Comparison of ENCODE assay signal across 1 cellular context in the genomic region with DNA sequence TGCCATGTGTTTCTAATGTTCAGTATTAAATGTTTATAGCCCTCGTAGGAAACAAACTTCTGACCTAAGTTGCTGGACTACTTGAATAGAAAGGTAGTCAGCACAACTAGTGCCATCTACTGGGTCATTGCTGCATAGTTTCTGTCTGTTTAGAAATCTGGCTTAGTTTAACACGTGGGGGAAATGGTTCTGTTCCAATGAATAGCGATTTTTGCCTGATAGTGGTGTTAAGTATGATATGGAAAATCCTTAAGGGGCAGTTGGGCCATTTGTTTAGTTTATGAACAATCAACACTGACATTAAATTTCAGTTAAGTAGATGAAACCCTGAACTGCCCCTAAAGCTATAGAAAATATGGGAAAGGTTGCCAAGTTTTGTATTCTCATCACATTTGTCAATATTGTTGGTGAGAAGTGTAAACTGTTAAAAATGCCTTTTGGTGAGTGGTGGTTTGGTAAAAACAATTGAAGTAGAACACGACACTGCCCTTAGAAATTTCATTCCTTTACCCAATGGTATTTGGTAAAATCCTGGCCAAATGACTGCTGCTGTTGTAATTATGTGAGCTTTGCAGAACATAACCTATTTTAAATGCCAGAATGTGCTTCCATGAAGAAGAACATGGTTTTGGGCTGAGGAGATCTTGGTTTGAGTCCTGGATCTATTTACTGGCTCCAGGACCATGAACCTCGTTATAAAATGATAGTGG.
TF ChIP-seq lines count a peak whose summit lies in the region.

No MANE protein-coding gene starts in this region.

TF ChIP-seq in K562, 482 proteins besides CTCF, POLR2A, EP300 and RAD21 (continued from another document):
- TF ChIP-seq, protein P1, sequence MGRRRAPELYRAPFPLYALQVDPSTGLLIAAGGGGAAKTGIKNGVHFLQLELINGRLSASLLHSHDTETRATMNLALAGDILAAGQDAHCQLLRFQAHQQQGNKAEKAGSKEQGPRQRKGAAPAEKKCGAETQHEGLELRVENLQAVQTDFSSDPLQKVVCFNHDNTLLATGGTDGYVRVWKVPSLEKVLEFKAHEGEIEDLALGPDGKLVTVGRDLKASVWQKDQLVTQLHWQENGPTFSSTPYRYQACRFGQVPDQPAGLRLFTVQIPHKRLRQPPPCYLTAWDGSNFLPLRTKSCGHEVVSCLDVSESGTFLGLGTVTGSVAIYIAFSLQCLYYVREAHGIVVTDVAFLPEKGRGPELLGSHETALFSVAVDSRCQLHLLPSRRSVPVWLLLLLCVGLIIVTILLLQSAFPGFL (CRISPR knock-in tag; IDR thresholded peaks at IDR 0.05) = no peak
- TF ChIP-seq WHSC1 (IDR thresholded peaks at IDR 0.05; ENCODE audit: low read length) = no peak
- no peak for TF ChIP-seq ZNF253 (CRISPR knock-in tag; conservative IDR thresholded peaks at IDR 0.05)
- TF ChIP-seq, protein P2, sequence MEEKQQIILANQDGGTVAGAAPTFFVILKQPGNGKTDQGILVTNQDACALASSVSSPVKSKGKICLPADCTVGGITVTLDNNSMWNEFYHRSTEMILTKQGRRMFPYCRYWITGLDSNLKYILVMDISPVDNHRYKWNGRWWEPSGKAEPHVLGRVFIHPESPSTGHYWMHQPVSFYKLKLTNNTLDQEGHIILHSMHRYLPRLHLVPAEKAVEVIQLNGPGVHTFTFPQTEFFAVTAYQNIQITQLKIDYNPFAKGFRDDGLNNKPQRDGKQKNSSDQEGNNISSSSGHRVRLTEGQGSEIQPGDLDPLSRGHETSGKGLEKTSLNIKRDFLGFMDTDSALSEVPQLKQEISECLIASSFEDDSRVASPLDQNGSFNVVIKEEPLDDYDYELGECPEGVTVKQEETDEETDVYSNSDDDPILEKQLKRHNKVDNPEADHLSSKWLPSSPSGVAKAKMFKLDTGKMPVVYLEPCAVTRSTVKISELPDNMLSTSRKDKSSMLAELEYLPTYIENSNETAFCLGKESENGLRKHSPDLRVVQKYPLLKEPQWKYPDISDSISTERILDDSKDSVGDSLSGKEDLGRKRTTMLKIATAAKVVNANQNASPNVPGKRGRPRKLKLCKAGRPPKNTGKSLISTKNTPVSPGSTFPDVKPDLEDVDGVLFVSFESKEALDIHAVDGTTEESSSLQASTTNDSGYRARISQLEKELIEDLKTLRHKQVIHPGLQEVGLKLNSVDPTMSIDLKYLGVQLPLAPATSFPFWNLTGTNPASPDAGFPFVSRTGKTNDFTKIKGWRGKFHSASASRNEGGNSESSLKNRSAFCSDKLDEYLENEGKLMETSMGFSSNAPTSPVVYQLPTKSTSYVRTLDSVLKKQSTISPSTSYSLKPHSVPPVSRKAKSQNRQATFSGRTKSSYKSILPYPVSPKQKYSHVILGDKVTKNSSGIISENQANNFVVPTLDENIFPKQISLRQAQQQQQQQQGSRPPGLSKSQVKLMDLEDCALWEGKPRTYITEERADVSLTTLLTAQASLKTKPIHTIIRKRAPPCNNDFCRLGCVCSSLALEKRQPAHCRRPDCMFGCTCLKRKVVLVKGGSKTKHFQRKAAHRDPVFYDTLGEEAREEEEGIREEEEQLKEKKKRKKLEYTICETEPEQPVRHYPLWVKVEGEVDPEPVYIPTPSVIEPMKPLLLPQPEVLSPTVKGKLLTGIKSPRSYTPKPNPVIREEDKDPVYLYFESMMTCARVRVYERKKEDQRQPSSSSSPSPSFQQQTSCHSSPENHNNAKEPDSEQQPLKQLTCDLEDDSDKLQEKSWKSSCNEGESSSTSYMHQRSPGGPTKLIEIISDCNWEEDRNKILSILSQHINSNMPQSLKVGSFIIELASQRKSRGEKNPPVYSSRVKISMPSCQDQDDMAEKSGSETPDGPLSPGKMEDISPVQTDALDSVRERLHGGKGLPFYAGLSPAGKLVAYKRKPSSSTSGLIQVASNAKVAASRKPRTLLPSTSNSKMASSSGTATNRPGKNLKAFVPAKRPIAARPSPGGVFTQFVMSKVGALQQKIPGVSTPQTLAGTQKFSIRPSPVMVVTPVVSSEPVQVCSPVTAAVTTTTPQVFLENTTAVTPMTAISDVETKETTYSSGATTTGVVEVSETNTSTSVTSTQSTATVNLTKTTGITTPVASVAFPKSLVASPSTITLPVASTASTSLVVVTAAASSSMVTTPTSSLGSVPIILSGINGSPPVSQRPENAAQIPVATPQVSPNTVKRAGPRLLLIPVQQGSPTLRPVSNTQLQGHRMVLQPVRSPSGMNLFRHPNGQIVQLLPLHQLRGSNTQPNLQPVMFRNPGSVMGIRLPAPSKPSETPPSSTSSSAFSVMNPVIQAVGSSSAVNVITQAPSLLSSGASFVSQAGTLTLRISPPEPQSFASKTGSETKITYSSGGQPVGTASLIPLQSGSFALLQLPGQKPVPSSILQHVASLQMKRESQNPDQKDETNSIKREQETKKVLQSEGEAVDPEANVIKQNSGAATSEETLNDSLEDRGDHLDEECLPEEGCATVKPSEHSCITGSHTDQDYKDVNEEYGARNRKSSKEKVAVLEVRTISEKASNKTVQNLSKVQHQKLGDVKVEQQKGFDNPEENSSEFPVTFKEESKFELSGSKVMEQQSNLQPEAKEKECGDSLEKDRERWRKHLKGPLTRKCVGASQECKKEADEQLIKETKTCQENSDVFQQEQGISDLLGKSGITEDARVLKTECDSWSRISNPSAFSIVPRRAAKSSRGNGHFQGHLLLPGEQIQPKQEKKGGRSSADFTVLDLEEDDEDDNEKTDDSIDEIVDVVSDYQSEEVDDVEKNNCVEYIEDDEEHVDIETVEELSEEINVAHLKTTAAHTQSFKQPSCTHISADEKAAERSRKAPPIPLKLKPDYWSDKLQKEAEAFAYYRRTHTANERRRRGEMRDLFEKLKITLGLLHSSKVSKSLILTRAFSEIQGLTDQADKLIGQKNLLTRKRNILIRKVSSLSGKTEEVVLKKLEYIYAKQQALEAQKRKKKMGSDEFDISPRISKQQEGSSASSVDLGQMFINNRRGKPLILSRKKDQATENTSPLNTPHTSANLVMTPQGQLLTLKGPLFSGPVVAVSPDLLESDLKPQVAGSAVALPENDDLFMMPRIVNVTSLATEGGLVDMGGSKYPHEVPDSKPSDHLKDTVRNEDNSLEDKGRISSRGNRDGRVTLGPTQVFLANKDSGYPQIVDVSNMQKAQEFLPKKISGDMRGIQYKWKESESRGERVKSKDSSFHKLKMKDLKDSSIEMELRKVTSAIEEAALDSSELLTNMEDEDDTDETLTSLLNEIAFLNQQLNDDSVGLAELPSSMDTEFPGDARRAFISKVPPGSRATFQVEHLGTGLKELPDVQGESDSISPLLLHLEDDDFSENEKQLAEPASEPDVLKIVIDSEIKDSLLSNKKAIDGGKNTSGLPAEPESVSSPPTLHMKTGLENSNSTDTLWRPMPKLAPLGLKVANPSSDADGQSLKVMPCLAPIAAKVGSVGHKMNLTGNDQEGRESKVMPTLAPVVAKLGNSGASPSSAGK (IDR thresholded peaks at IDR 0.05) = peak; percentile 19; the same call in 1 of the 2 replicates
- TF ChIP-seq, protein P3, sequence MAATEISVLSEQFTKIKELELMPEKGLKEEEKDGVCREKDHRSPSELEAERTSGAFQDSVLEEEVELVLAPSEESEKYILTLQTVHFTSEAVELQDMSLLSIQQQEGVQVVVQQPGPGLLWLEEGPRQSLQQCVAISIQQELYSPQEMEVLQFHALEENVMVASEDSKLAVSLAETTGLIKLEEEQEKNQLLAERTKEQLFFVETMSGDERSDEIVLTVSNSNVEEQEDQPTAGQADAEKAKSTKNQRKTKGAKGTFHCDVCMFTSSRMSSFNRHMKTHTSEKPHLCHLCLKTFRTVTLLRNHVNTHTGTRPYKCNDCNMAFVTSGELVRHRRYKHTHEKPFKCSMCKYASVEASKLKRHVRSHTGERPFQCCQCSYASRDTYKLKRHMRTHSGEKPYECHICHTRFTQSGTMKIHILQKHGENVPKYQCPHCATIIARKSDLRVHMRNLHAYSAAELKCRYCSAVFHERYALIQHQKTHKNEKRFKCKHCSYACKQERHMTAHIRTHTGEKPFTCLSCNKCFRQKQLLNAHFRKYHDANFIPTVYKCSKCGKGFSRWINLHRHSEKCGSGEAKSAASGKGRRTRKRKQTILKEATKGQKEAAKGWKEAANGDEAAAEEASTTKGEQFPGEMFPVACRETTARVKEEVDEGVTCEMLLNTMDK (IDR thresholded peaks at IDR 0.05; ENCODE audit: borderline replicate concordance, insufficient read depth, low read depth, low read length, poor library complexity, severe bottlenecking) = peak; percentile 23
- TF ChIP-seq ARID2 (IDR thresholded peaks at IDR 0.05) = peak; percentile 70; the same call in 1 of the 2 replicates
- TF ChIP-seq, protein P4, sequence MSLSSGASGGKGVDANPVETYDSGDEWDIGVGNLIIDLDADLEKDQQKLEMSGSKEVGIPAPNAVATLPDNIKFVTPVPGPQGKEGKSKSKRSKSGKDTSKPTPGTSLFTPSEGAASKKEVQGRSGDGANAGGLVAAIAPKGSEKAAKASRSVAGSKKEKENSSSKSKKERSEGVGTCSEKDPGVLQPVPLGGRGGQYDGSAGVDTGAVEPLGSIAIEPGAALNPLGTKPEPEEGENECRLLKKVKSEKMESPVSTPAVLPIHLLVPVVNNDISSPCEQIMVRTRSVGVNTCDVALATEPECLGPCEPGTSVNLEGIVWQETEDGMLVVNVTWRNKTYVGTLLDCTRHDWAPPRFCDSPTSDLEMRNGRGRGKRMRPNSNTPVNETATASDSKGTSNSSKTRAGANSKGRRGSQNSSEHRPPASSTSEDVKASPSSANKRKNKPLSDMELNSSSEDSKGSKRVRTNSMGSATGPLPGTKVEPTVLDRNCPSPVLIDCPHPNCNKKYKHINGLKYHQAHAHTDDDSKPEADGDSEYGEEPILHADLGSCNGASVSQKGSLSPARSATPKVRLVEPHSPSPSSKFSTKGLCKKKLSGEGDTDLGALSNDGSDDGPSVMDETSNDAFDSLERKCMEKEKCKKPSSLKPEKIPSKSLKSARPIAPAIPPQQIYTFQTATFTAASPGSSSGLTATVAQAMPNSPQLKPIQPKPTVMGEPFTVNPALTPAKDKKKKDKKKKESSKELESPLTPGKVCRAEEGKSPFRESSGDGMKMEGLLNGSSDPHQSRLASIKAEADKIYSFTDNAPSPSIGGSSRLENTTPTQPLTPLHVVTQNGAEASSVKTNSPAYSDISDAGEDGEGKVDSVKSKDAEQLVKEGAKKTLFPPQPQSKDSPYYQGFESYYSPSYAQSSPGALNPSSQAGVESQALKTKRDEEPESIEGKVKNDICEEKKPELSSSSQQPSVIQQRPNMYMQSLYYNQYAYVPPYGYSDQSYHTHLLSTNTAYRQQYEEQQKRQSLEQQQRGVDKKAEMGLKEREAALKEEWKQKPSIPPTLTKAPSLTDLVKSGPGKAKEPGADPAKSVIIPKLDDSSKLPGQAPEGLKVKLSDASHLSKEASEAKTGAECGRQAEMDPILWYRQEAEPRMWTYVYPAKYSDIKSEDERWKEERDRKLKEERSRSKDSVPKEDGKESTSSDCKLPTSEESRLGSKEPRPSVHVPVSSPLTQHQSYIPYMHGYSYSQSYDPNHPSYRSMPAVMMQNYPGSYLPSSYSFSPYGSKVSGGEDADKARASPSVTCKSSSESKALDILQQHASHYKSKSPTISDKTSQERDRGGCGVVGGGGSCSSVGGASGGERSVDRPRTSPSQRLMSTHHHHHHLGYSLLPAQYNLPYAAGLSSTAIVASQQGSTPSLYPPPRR (CRISPR knock-in tag; IDR thresholded peaks at IDR 0.05; ENCODE audit: borderline replicate concordance) = no peak
- TF ChIP-seq DPF2 (IDR thresholded peaks at IDR 0.05) = no peak
- TF ChIP-seq NCOA1 (IDR thresholded peaks at IDR 0.05; ENCODE audit: low read depth) = no peak
- TF ChIP-seq, protein P5, sequence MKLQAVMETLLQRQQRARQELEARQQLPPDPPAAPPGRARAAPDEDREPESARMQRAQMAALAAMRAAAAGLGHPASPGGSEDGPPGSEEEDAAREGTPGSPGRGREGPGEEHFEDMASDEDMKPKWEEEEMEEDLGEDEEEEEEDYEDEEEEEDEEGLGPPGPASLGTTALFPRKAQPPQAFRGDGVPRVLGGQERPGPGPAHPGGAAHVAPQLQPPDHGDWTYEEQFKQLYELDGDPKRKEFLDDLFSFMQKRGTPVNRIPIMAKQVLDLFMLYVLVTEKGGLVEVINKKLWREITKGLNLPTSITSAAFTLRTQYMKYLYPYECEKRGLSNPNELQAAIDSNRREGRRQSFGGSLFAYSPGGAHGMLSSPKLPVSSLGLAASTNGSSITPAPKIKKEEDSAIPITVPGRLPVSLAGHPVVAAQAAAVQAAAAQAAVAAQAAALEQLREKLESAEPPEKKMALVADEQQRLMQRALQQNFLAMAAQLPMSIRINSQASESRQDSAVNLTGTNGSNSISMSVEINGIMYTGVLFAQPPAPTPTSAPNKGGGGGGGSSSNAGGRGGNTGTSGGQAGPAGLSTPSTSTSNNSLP (IDR thresholded peaks at IDR 0.05; ENCODE audit: borderline replicate concordance, low read depth, low read length) = 0 out of 2 replicates have a peak, but pooled peaks have one; percentile 34
- TF ChIP-seq IFI16 (CRISPR knock-in tag; IDR thresholded peaks at IDR 0.05) = no peak
- no peak for TF ChIP-seq ETV1 (tag; conservative IDR thresholded peaks at IDR 0.05; ENCODE audit: low read depth)
- TF ChIP-seq EGR1 (conservative IDR thresholded peaks at IDR 0.05) = no peak
- TF ChIP-seq MYC (IDR thresholded peaks at IDR 0.05; ENCODE audit: low read depth, low read length) = peak; percentile 55; the same call in 1 of the 2 replicates
- no peak for TF ChIP-seq MYC (CRISPR knock-in tag; IDR thresholded peaks at IDR 0.05; ENCODE audit: borderline replicate concordance, low read depth)
- no peak for TF ChIP-seq FOXK2 (conservative IDR thresholded peaks at IDR 0.05 in 1 of 2, IDR thresholded peaks at IDR 0.05 in 1 of 2; ENCODE audit: low read depth in 2 of 2)
TF ChIP-seq in K562: peak in this region for 31.
